ENCODE assay signal across 9 cellular contexts in genomic region chr6:138428943-138429616, GRCh38. TPM values are rescaled to one million over a fixed set of nuclear protein-coding genes. Genes with fewer than 3 reads are reported as not detected.
DNase-seq lines count a peak whose midpoint lies in the region; ATAC-seq and TF ChIP-seq lines count a peak whose summit lies in the region.
"Had no signal": no experiment of that assay in that cellular context is flagged by ENCODE, and none has a peak within 500 bp of the region (broad histone marks: within the 10 kb centered on the region; RNA-seq: fewer than 3 reads in every experiment).

No MANE protein-coding gene starts in this region.

- H3K9me3 ChIP-seq in thoracic aorta = no peaks in the 10 kb centered on the region

- H3K4me3 ChIP-seq in kidney epithelial cell (ENCODE audit: low read depth, low read length) = no peak overlapping the region
- H3K4me3 ChIP-seq in thoracic aorta = no peak overlapping the region

- H3K36me3 ChIP-seq in kidney epithelial cell (ENCODE audit: control insufficient read depth, insufficient read depth, low read length) (peaks cover 1% of the 10 kb centered on the region), thoracic aorta (no peaks in the 10 kb centered on the region)

- H3K4me1 ChIP-seq in thoracic aorta (ENCODE audit: control insufficient read depth in 1 of 2, low read depth in 2 of 2) = no peaks in the 10 kb centered on the region

- no peak for ATAC-seq in thoracic aorta (ENCODE audit: insufficient number of reproducible peaks, low FRiP score, low read depth)
- ATAC-seq in HG03378 (IDR thresholded peaks at IDR 0.05; ENCODE audit: unreplicated experiment) = no peak

- no peak overlapping the region for H3K27ac ChIP-seq in thoracic aorta

- in situ Hi-C loops in T47D (cut with HindIII; ENCODE audit: low pct_unique_long_range_greater_than_20kb, low sequenced_read_pairs) = no loop called here

- peak; percentile 61 for TF ChIP-seq CTCF in AG09319 (IDR thresholded peaks at IDR 0.05; ENCODE audit: low read depth, low read length)
- peak; percentile 49 for TF ChIP-seq CTCF in kidney epithelial cell (IDR thresholded peaks at IDR 0.05; ENCODE audit: insufficient read depth, low read length, poor library complexity, severe bottlenecking)
- peak; percentile 52 for TF ChIP-seq CTCF in thoracic aorta (IDR thresholded peaks at IDR 0.05)

- DNase-seq in AG09319 (ENCODE audit: extremely low read depth, low read depth) = no peak
- DNase-seq in GM19238 (ENCODE audit: insufficient read length, low spot score) = peak; percentile 27
- DNase-seq in NCI-H460 (ENCODE audit: extremely low read depth, low read depth) = peak; percentile 48
- DNase-seq in T47D (ENCODE audit: low read depth in 1 of 2, low spot score in 1 of 2) = peak; percentile 24 to 57
- DNase-seq in kidney epithelial cell (ENCODE audit: low read depth) = peak; percentile 29
- DNase-seq in thoracic aorta (ENCODE audit: low spot score) = no peak
- DNase-seq in NK-92 treated with Interleukin-12 subunit alpha and Interleukin-12 subunit beta, amount 100 ng/mL, for 24 hours (lab: John Stamatoyannopoulos, UW) = no peak

- no peaks in the 10 kb centered on the region for H3K27me3 ChIP-seq in kidney epithelial cell (ENCODE audit: control insufficient read depth, insufficient read depth, low read length)
- no peaks in the 10 kb centered on the region for H3K27me3 ChIP-seq in thoracic aorta (replicated peaks; ENCODE audit: insufficient read depth)

RNA-seq across cellular contexts. Expression of gene HEBP2, which starts 25.1 kb away (rescaled TPM):
- 31.6 and 42.7 TPM in 2 replicates for total RNA-seq in NCI-H460 (2014; rRNA removed; shearing (Covaris generic))
- 31.7 and 70.9 TPM in 2 replicates for polyA plus RNA-seq in NCI-H460 (2014; cell fraction: nucleus; rRNA removed)
- 82.1 and 89.5 TPM in 2 replicates for total RNA-seq in kidney epithelial cell
- 10 to 100 TPM; 49.0 to 62.4 TPM for total RNA-seq in thoracic aorta

RNA-seq across cellular contexts. Expression of gene SMIM28, which starts 51.4 kb away (rescaled TPM):
- total RNA-seq in NCI-H460 (2014; rRNA removed; shearing (Covaris generic)) = not detected in 2 replicates
- polyA plus RNA-seq in NCI-H460 (2014; cell fraction: nucleus; rRNA removed) = not detected in 2 replicates
- not detected in 2 replicates for total RNA-seq in kidney epithelial cell
- not detected for total RNA-seq in thoracic aorta
- polyA plus RNA-seq: esophagus had no signal

Comparison
In these comparisons a context has a peak if more than half of its experiments do, and no peak if none do; other contexts are left out.
1. DNase-seq: peak in GM19238 (single experiment), NCI-H460 (single experiment), T47D (2 of 2) and kidney epithelial cell (single experiment); none in AG09319 (single experiment), thoracic aorta (single experiment) and NK-92 treated with Interleukin-12 subunit alpha and Interleukin-12 subunit beta, amount 100 ng/mL, for 24 hours (single experiment).
2. Peak in every context shown above with its lines, with median percentiles within 50 percentile points of each other: CTCF ChIP-seq.